In genomic region chr4:161189286-161190134, GRCh38 we compare ENCODE assay signal across 32 cellular contexts.
A peak's percentile ranks its signal among the peaks of the same experiment; 100 is the strongest.
DNase-seq lines count a peak whose midpoint lies in the region; ATAC-seq, FAIRE-seq and TF ChIP-seq lines count a peak whose summit lies in the region.
"Had no signal": no experiment of that assay in that cellular context is flagged by ENCODE, and none has a peak within 500 bp of the region (broad histone marks: within the 10 kb centered on the region; RNA-seq: fewer than 3 reads in every experiment).

No MANE protein-coding gene starts in this region.

- H3K9ac ChIP-seq in HUES64 (ENCODE audit: low read depth, low read length) (no peak overlapping the region), H1 (replicated peaks in 1 of 4; ENCODE audit: extremely low read depth in 1 of 4, low read depth in 3 of 4, low read length in 3 of 4) (no peak overlapping the region)
- H3K9ac ChIP-seq: SK-N-SH had no signal

- H2BK20ac ChIP-seq in H1 (ENCODE audit: low read length) = no peak overlapping the region

- no peak overlapping the region for H2AK5ac ChIP-seq in H1 (ENCODE audit: low read depth, low read length)

- no peak overlapping the region for H4K91ac ChIP-seq in H1 (replicated peaks; ENCODE audit: insufficient read length, low read length)

- H2BK15ac ChIP-seq in H1 (ENCODE audit: low read length) = no peak overlapping the region

- no peak overlapping the region for H3K23ac ChIP-seq in H1 (ENCODE audit: insufficient read length)

- no peak overlapping the region for H2AFZ ChIP-seq in H1 (ENCODE audit: low read length)
- H2AFZ ChIP-seq: hepatocyte had no signal

- no peaks in the 10 kb centered on the region for H3K79me1 ChIP-seq in H1 (ENCODE audit: low read depth, low read length)

- no peak overlapping the region for H3K14ac ChIP-seq in H1 (ENCODE audit: insufficient read length)

- ATAC-seq in HG02973 (IDR thresholded peaks at IDR 0.05; ENCODE audit: unreplicated experiment) (no peak), heart left ventricle (no peak)
- ATAC-seq: A549, gastroesophageal sphincter, GM12878, right cardiac atrium had no signal

- H3K4me1 ChIP-seq in HUES64 (ENCODE audit: insufficient read depth, low read length) (peaks cover 21% of the 10 kb centered on the region), H1 (replicated peaks in 1 of 4; ENCODE audit: control insufficient read depth in 3 of 4, insufficient read depth in 4 of 4, low read length in 3 of 4) (peaks cover 0 to 10% (median 2%) of the 10 kb centered on the region in 4 experiments; a peak in 4 of 7 replicates), heart left ventricle (no peaks in the 10 kb centered on the region)
- H3K4me1 ChIP-seq: A549, gastroesophageal sphincter, thyroid gland had no signal

- H3K36me3 ChIP-seq in HUES64 (ENCODE audit: insufficient read depth, low read length) = no peaks in the 10 kb centered on the region
- no peaks in the 10 kb centered on the region for H3K36me3 ChIP-seq in H1 (ENCODE audit: control insufficient read depth in 2 of 4, insufficient read depth in 4 of 4, low read length in 3 of 4)
- H3K36me3 ChIP-seq in heart left ventricle = no peaks in the 10 kb centered on the region
- H3K36me3 ChIP-seq: gastroesophageal sphincter, thyroid gland had no signal

- CTCF ChIA-PET in H1 (lab: Charles Lee; ENCODE audit: partially characterized antibody) = interaction anchor here (1.8 kb wide), 1 partner anchor 64 kb away, joined by 6 read pairs; no protein-coding TSS in a partner anchor

- no peaks in the 10 kb centered on the region for H3K23me2 ChIP-seq in H1 (ENCODE audit: low read depth, low read length)

- peak overlapping the region; percentile 7; the same call in 1 of the 2 replicates for H3K27ac ChIP-seq in HUES64 (ENCODE audit: low read depth, low read length)
- no peak overlapping the region for H3K27ac ChIP-seq in H1 (ENCODE audit: low read depth, low read length)
- H3K27ac ChIP-seq in heart left ventricle = no peak overlapping the region
- H3K27ac ChIP-seq: A549, gastroesophageal sphincter, hepatocyte, thyroid gland had no signal

- WGBS in HUES64 = 82% methylated on average over 3 of the region's 4 CpGs
- 80% methylated on average over 4 of the region's 4 CpGs; no CpG with 5 or more reads in 1 of the 2 experiments for WGBS in H1 (ENCODE audit: extremely low coverage in 1 of 2, insufficient coverage in 1 of 2, insufficient read length in 1 of 2, insufficient replicate concordance in 2 of 2, low coverage in 1 of 2, low lambda C conversion rate in 2 of 2, missing lambda C conversion rate in 1 of 2), 2 experiments
- WGBS in heart left ventricle, 4 donors = 52 to 66% (median 63%) methylated on average over 4 of the region's 4 CpGs

- no peak overlapping the region for H3K56ac ChIP-seq in H1 (replicated peaks; ENCODE audit: insufficient read length, low read depth, low read length)

- TF ChIP-seq CTCF in H1 (IDR thresholded peaks at IDR 0.05; ENCODE audit: control extremely low read depth in 1 of 3, insufficient read depth in 1 of 3, low read depth in 1 of 3, low read length in 3 of 3) (no peak), heart left ventricle (IDR thresholded peaks at IDR 0.05) (no peak)

- peak overlapping the region; percentile 22 to 29; a peak in 2 of 4 replicates for H3K4me2 ChIP-seq in H1 (ENCODE audit: insufficient read depth in 1 of 2, low read depth in 2 of 2, low read length in 2 of 2)
- H3K4me2 ChIP-seq: A549, hepatocyte, SK-N-SH had no signal

- H3K4me3 ChIP-seq in HUES64 (ENCODE audit: low read length) (no peak overlapping the region), H1 (ENCODE audit: extremely low read depth in 1 of 4, insufficient read depth in 2 of 4, low read depth in 3 of 4, low read length in 4 of 4) (no peak overlapping the region; a peak in 1 of 8 replicates), heart left ventricle (no peak overlapping the region)
- H3K4me3 ChIP-seq: A549, gastroesophageal sphincter, GM12878, hepatocyte, thyroid gland had no signal

- H3K9me3 ChIP-seq in HUES64 (ENCODE audit: insufficient read depth, low read depth, low read length) (no peaks in the 10 kb centered on the region), H1 (ENCODE audit: insufficient read depth in 2 of 2, low read depth in 1 of 2, low read length in 1 of 2) (no peaks in the 10 kb centered on the region), heart left ventricle (no peaks in the 10 kb centered on the region)
- H3K9me3 ChIP-seq: A549, gastroesophageal sphincter, SK-N-SH, thyroid gland had no signal

- no peak overlapping the region for H3K4ac ChIP-seq in H1 (replicated peaks; ENCODE audit: insufficient read length, low read depth, low read length)

- H3K79me2 ChIP-seq in H1 (ENCODE audit: control insufficient read depth in 1 of 2, insufficient read depth in 2 of 2, low read length in 2 of 2) = no peaks in the 10 kb centered on the region
- H3K79me2 ChIP-seq: hepatocyte had no signal

- no peaks in the 10 kb centered on the region for H3K27me3 ChIP-seq in HUES64 (ENCODE audit: insufficient read depth, low read length)
- no peaks in the 10 kb centered on the region for H3K27me3 ChIP-seq in H1 (replicated peaks in 1 of 4; ENCODE audit: control insufficient read depth in 3 of 4, extremely low read depth in 1 of 4, insufficient read depth in 3 of 4, low read length in 3 of 4)
- H3K27me3 ChIP-seq in heart left ventricle = no peaks in the 10 kb centered on the region
- H3K27me3 ChIP-seq: gastroesophageal sphincter, hepatocyte, thyroid gland had no signal

- POLR2A ChIA-PET in H1 (lab: Charles Lee; ENCODE audit: partially characterized antibody) = no interaction called here

- no peak overlapping the region for H2BK120ac ChIP-seq in H1 (replicated peaks; ENCODE audit: low read depth, low read length)

- H4K8ac ChIP-seq in H1 (ENCODE audit: extremely low read depth, insufficient read depth, low read length) = no peak overlapping the region

- no peak overlapping the region for H4K5ac ChIP-seq in H1 (ENCODE audit: insufficient read length, low read depth, low read length)

- DNase-seq in D341Med (ENCODE audit: low spot score) (peak; percentile 31), H1 (ENCODE audit: low read depth in 1 of 2, low spot score in 2 of 2) (no peak), myocyte (ENCODE audit: low read depth) (peak; percentile 47), heart left ventricle (no peak), cortex of kidney (lab: John Stamatoyannopoulos, UW) (no peak), HPDE6-E6E7 (ENCODE audit: extremely low spot score) (no peak)
- DNase-seq: activated B cell treated with CpG ODN at 0.5 μM for 24 hours; activated CD4-positive, alpha-beta T cell treated with anti-CD3 and anti-CD28 coated beads, Interleukin-2, amount 10 ng/mL, durations not matched to agents 7 days and 5 days; activated effector memory CD4-positive, alpha-beta T cell treated with anti-CD3 and anti-CD28 coated beads, Interleukin-2, amount 50 U/mL, for 16 hours; activated naive CD8-positive, alpha-beta T cell treated with anti-CD3 and anti-CD28 coated beads for 36 hours; activated T-cell treated with anti-CD3 and anti-CD28 coated beads, Interleukin-2, amount 50 U/mL, for 24 hours; aorta; CD4-positive, alpha-beta T cell; EL; immature natural killer cell; KG1; MM.1S; NCI-H1930; NCI-H2171 treated with DMSO at 0.1 percent for 48 hours; NCI-H510A treated with DMSO at 0.1 percent for 48 hours; NK-92 treated with Interleukin-12 subunit alpha and Interleukin-12 subunit beta, amount 100 ng/mL, for 24 hours; posterior cingulate gyrus; right cardiac atrium; SK-N-SH; stimulated activated CD4-positive, alpha-beta T cell treated with anti-CD3 and anti-CD28 coated beads, Interleukin-4, amount 100 ng/mL, for 24 hours; thyroid gland had no signal

- H2BK12ac ChIP-seq in H1 (ENCODE audit: low read depth, low read length) = no peak overlapping the region

- H2BK5ac ChIP-seq in H1 (ENCODE audit: low read depth, low read length) = no peak overlapping the region

- H4K20me1 ChIP-seq in H1 (replicated peaks in 1 of 2; ENCODE audit: control insufficient read depth in 1 of 2, insufficient read depth in 2 of 2, low read length in 2 of 2) = no peaks in the 10 kb centered on the region

- no peak overlapping the region for H3K18ac ChIP-seq in H1 (ENCODE audit: extremely low read depth, low read length)

- intact Hi-C loops in heart left ventricle (cut with DNase I) = no loop called here

- FAIRE-seq in H1 (lab: Jason Lieb, UNC) = peak; percentile 7
- FAIRE-seq: A549, GM12878 had no signal

- TF ChIP-seq EP300 in H1 (IDR thresholded peaks at IDR 0.05; ENCODE audit: borderline replicate concordance in 1 of 2, low read depth in 2 of 2, low read length in 2 of 2) = no peak

- TF ChIP-seq POLR2A in H1 (IDR thresholded peaks at IDR 0.05; ENCODE audit: control extremely low read depth in 1 of 2, low read depth in 2 of 2, low read length in 2 of 2) = no peak
- TF ChIP-seq POLR2A in heart left ventricle (IDR thresholded peaks at IDR 0.05) = no peak

- no peak for TF ChIP-seq RAD21 in H1 (IDR thresholded peaks at IDR 0.05 in 1 of 2, conservative IDR thresholded peaks at IDR 0.05 in 1 of 2; ENCODE audit: low read depth in 2 of 2, low read length in 2 of 2)

TF ChIP-seq in H1, 55 proteins besides CTCF, POLR2A, EP300 and RAD21:
- TF ChIP-seq GTF2F1 (IDR thresholded peaks at IDR 0.05; ENCODE audit: borderline replicate concordance, low read depth, low read length) = no peak
- TF ChIP-seq POU5F1 (IDR thresholded peaks at IDR 0.05; ENCODE audit: low read depth, low read length) = 0 out of 2 replicates have a peak, but pooled peaks have one; percentile 48

Comparison
In these comparisons a context has a peak if more than half of its experiments do, and no peak if none do; other contexts are left out.
1. DNase-seq: peak in D341Med (single experiment) and myocyte (single experiment); none in H1 (0 of 2), heart left ventricle (0 of 5), cortex of kidney (single experiment) and HPDE6-E6E7 (single experiment).